ENCODE assay signal across 8 cellular contexts in genomic region chr11:114060402-114061052, GRCh38. TPM values are rescaled to one million over a fixed set of nuclear protein-coding genes. Genes with fewer than 3 reads are reported as not detected.
DNase-seq lines count a peak whose midpoint lies in the region; ATAC-seq and TF ChIP-seq lines count a peak whose summit lies in the region.

No MANE protein-coding gene starts in this region.

- no peaks in the 10 kb centered on the region for H4K20me1 ChIP-seq in PC-3 (ENCODE audit: low read length)

- no peaks in the 10 kb centered on the region for H3K9me2 ChIP-seq in PC-3 (replicated peaks; ENCODE audit: low read length)

- H3K27ac ChIP-seq in PC-3 (ENCODE audit: low read length) (no peak overlapping the region), layer of hippocampus (ENCODE audit: low read depth, low read length) (peak overlapping the region; percentile 92)

- peaks cover 97% of the 10 kb centered on the region for H3K27me3 ChIP-seq in PC-3 (ENCODE audit: low read length)
- no peaks in the 10 kb centered on the region for H3K27me3 ChIP-seq in layer of hippocampus (ENCODE audit: control insufficient read depth, insufficient read depth, low read length)

- no peaks in the 10 kb centered on the region for H3K9me3 ChIP-seq in PC-3 (ENCODE audit: low read length)

- no peaks in the 10 kb centered on the region for H3K4me1 ChIP-seq in PC-3 (ENCODE audit: insufficient read depth, low read length)

- CTCF ChIA-PET in PC-3 (lab: Charles Lee), result no interaction called here

- BruUV-seq in PC-3 (replicated peaks; lab: Mats Ljungman, UMichigan), result no TSS peak

- peak overlapping the region; percentile 60 for H3K4me2 ChIP-seq in PC-3 (ENCODE audit: low read length)

- TF ChIP-seq CTCF in PC-3 (conservative IDR thresholded peaks at IDR 0.05; ENCODE audit: low read depth, low read length), result no peak
- TF ChIP-seq CTCF in GM10266 (IDR thresholded peaks at IDR 0.05; ENCODE audit: control insufficient read depth, insufficient read depth, low read depth, missing control alignments), result no peak

- DNase-seq in DMS53 (lab: John Stamatoyannopoulos, UW) (peak; percentile 75), PC-3 (no peak), glomerular visceral epithelial cell (ENCODE audit: extremely low spot score) (no peak), GM10266 (ENCODE audit: extremely low spot score) (no peak)
- DNase-seq in central memory CD4-positive, alpha-beta T cell, result peak; percentile 24
- DNase-seq in stimulated activated naive CD8-positive, alpha-beta T cell treated with anti-CD3 and anti-CD28 coated beads, Interleukin-15, Interleukin-2, amounts not matched to agents 100 U/mL and 50 U/mL, for 24 hours, result peak; percentile 40

- H3K4me3 ChIP-seq in PC-3 (ENCODE audit: low read length), result peak overlapping the region; percentile 57

- H2AFZ ChIP-seq in PC-3 (ENCODE audit: low read length), result peak overlapping the region; percentile 47; the same call in 1 of the 2 replicates

- no peak overlapping the region for H3K9ac ChIP-seq in PC-3 (ENCODE audit: low read length)

- POLR2A ChIA-PET in PC-3 (lab: Charles Lee; ENCODE audit: unreplicated experiment), result no interaction called here

- intact Hi-C loops in PC-3 (cut with micrococcal nuclease), result no loop called here

- no peaks in the 10 kb centered on the region for H3K79me2 ChIP-seq in PC-3 (ENCODE audit: low read length)

- H3F3A ChIP-seq in PC-3 (ENCODE audit: low read length, unreplicated experiment), result no peaks in the 10 kb centered on the region

- peak; percentile 68 for ATAC-seq in PC-3
- ATAC-seq in stimulated activated naive CD8-positive, alpha-beta T cell treated with anti-CD3 and anti-CD28 coated beads, Interleukin-15, Interleukin-2, amounts not matched to agents 100 U/mL and 50 U/mL, for 24 hours, result peak; percentile 26
- ATAC-seq in HG03354 (IDR thresholded peaks at IDR 0.05; ENCODE audit: poor library complexity, severe bottlenecking, unreplicated experiment), result no peak

- no peaks in the 10 kb centered on the region for H3K36me3 ChIP-seq in PC-3 (ENCODE audit: low read depth, low read length)

RNA-seq across cellular contexts. Expression of gene ZBTB16, which starts 1.0 kb away (rescaled TPM):
- not detected in 2 replicates for total RNA-seq in PC-3 (2014; rRNA removed)

Comparison
In these comparisons a context has a peak if more than half of its experiments do, and no peak if none do; other contexts are left out.
1. DNase-seq: peak in DMS53 (single experiment), central memory CD4-positive, alpha-beta T cell (single experiment) and stimulated activated naive CD8-positive, alpha-beta T cell treated with anti-CD3 and anti-CD28 coated beads, Interleukin-15, Interleukin-2, amounts not matched to agents 100 U/mL and 50 U/mL, for 24 hours (single experiment); none in PC-3 (single experiment), glomerular visceral epithelial cell (single experiment) and GM10266 (single experiment).